Comparison of ENCODE assay signal across 23 cellular contexts in genomic region chr5:58739051-58739450, GRCh38.
A peak's percentile ranks its signal among the peaks of the same experiment; 100 is the strongest.
DNase-seq lines count a peak whose midpoint lies in the region; ATAC-seq, FAIRE-seq and TF ChIP-seq lines count a peak whose summit lies in the region.
"Had no signal": no experiment of that assay in that cellular context is flagged by ENCODE, and none has a peak within 500 bp of the region (broad histone marks: within the 10 kb centered on the region; RNA-seq: fewer than 3 reads in every experiment).

No MANE protein-coding gene starts in this region.

- H3K4me3 ChIP-seq in HepG2 (replicated peaks in 1 of 3; ENCODE audit: insufficient read depth in 1 of 3, low read depth in 2 of 3, low read length in 3 of 3) (no peak overlapping the region), right lobe of liver (no peak overlapping the region), K562 (no peak overlapping the region), pancreas (no peak overlapping the region)
- H3K4me3 ChIP-seq: BLaER1 had no signal

- intact Hi-C loops in HepG2 (cut with micrococcal nuclease; ENCODE audit: unreplicated experiment), result no loop called here
- intact Hi-C loops in right lobe of liver (cut with DNase I), result no loop called here
- intact Hi-C loops in K562 (cut with micrococcal nuclease), result no loop called here
- intact Hi-C loops in pancreas (cut with DNase I), result no loop called here

- H3K36me3 ChIP-seq in HepG2 (replicated peaks in 1 of 2; ENCODE audit: control insufficient read depth in 1 of 2, insufficient read depth in 2 of 2, low read length in 2 of 2) (no peaks in the 10 kb centered on the region), right lobe of liver (no peaks in the 10 kb centered on the region), K562 (ENCODE audit: control insufficient read depth, insufficient read depth, low read length) (no peaks in the 10 kb centered on the region), pancreas (no peaks in the 10 kb centered on the region)
- H3K36me3 ChIP-seq: BLaER1 had no signal

- no peak for TF ChIP-seq RAD21 in HepG2 (CRISPR knock-in tag; IDR thresholded peaks at IDR 0.05)
- no peak for TF ChIP-seq RAD21 in K562 (CRISPR knock-in tag; conservative IDR thresholded peaks at IDR 0.05 in 1 of 2, IDR thresholded peaks at IDR 0.05 in 1 of 2)

- in situ Hi-C loops in HepG2 (cut with HindIII; ENCODE audit: extremely low pct_ligation_motif_present, low pct_unique_long_range_greater_than_20kb), result no loop called here
- in situ Hi-C loops in K562 (cut with MboI), result no loop called here

- H3K4me1 ChIP-seq in HepG2 (ENCODE audit: insufficient read depth, low read length), result peaks cover 37% of the 10 kb centered on the region
- H3K4me1 ChIP-seq in right lobe of liver, result peaks cover 0 to 9% (median 4%) of the 10 kb centered on the region in 4 donors
- H3K4me1 ChIP-seq in K562 (replicated peaks in 1 of 2; ENCODE audit: control insufficient read depth in 2 of 2, insufficient read depth in 2 of 2, low read length in 2 of 2), result no peaks in the 10 kb centered on the region
- no peaks in the 10 kb centered on the region for H3K4me1 ChIP-seq in pancreas
- H3K4me1 ChIP-seq: BE2C, BLaER1 had no signal

- H3K79me2 ChIP-seq in HepG2 (ENCODE audit: insufficient read depth, low read length) (no peaks in the 10 kb centered on the region), K562 (ENCODE audit: control insufficient read depth, insufficient read depth, low read length) (no peaks in the 10 kb centered on the region)

- FAIRE-seq in HepG2 (lab: Jason Lieb, UNC) (no peak), K562 (lab: Jason Lieb, UNC) (no peak), pancreas (lab: Jason Lieb, UNC) (no peak)
- FAIRE-seq: GM12891, GM18507 had no signal

- DNase-seq in HepG2 (ENCODE audit: low spot score) (no peak), right lobe of liver (no peak), K562 (ENCODE audit: extremely low read depth in 1 of 4, low spot score in 3 of 4) (no peak), pancreas (no peak)
- DNase-seq in activated T-cell treated with anti-CD3 and anti-CD28 coated beads, Interleukin-2, amount 50 U/mL, for 48 hours, result no peak
- DNase-seq: ACHN; BE2C; C1 segment of cervical spinal cord; CD4-positive, alpha-beta memory T cell; CD4-positive, CD25-positive, alpha-beta regulatory T cell; CD8-positive, alpha-beta memory T cell; COR-L47; DMS 273 treated with DMSO at 0.1 percent for 48 hours; DMS153; DMS53; DMS79; DND-41; EL; GF-D8 had no signal

- no TSS peak for BruUV-seq in HepG2 (replicated peaks; lab: Mats Ljungman, UMichigan)
- no TSS peak for BruUV-seq in K562 (replicated peaks; lab: Mats Ljungman, UMichigan)

- no peak overlapping the region for H3K4me2 ChIP-seq in HepG2 (ENCODE audit: low read depth, low read length)
- H3K4me2 ChIP-seq in K562 (ENCODE audit: insufficient read depth, low read length), result no peak overlapping the region
- H3K4me2 ChIP-seq: BLaER1 had no signal

- H3K9ac ChIP-seq in HepG2 (ENCODE audit: insufficient read depth, low read depth, low read length) (no peak overlapping the region), K562 (ENCODE audit: insufficient read depth in 1 of 2, low read depth in 2 of 2, low read length in 2 of 2) (no peak overlapping the region)
- H3K9ac ChIP-seq: BLaER1 had no signal

- WGBS in HepG2 (ENCODE audit: low lambda C conversion rate), result 25% methylated on average over 2 of the region's 2 CpGs
- WGBS in right lobe of liver (ENCODE audit: insufficient coverage, low coverage, low lambda C conversion rate, missing lambda C conversion rate), result 67% methylated on average over 1 of the region's 2 CpGs
- WGBS in K562 (ENCODE audit: insufficient coverage, low coverage, missing lambda C conversion rate), result 4% methylated on average over 2 of the region's 2 CpGs
- WGBS in pancreas, 2 donors, result 67 to 72% methylated on average over 2 of the region's 2 CpGs

- H3K27ac ChIP-seq in HepG2 (ENCODE audit: extremely low read length, insufficient read depth, low read length), result no peak overlapping the region
- no peak overlapping the region for H3K27ac ChIP-seq in right lobe of liver
- H3K27ac ChIP-seq in K562 (ENCODE audit: extremely low read depth, low read depth, low read length), result no peak overlapping the region
- no peak overlapping the region for H3K27ac ChIP-seq in pancreas
- H3K27ac ChIP-seq: 22Rv1, BLaER1 had no signal

- POLR2A ChIA-PET in HepG2 (lab: Yijun Ruan, JAX), result no interaction called here
- POLR2A ChIA-PET in K562 (lab: Yijun Ruan, JAX), result no interaction called here

- ATAC-seq in HepG2 (no peak), right lobe of liver (no peak), K562 (no peak), pancreas (no peak)

- CTCF ChIA-PET in HepG2 (lab: Yijun Ruan, JAX; ENCODE audit: low intra/inter-chr PET ratio, low total read pairs), result no interaction called here
- CTCF ChIA-PET in K562 (lab: Yijun Ruan, JAX; ENCODE audit: low intra/inter-chr PET ratio), result no interaction called here

- no peak for TF ChIP-seq POLR2A in HepG2 (IDR thresholded peaks at IDR 0.05; ENCODE audit: insufficient read depth in 1 of 2, low read depth in 2 of 2, low read length in 2 of 2)
- no peak for TF ChIP-seq POLR2A in right lobe of liver (IDR thresholded peaks at IDR 0.05)
- TF ChIP-seq POLR2A in K562 (conservative IDR thresholded peaks at IDR 0.05), result no peak

- no peak overlapping the region for H2AFZ ChIP-seq in HepG2 (ENCODE audit: low read length)
- H2AFZ ChIP-seq in K562 (ENCODE audit: low read depth, low read length), result no peak overlapping the region

- H3K9me3 ChIP-seq in HepG2 (ENCODE audit: low read length) (no peaks in the 10 kb centered on the region), right lobe of liver (no peaks in the 10 kb centered on the region), K562 (replicated peaks; ENCODE audit: control insufficient read depth, insufficient read depth, low read depth, low read length) (no peaks in the 10 kb centered on the region), pancreas (no peaks in the 10 kb centered on the region)
- H3K9me3 ChIP-seq: BE2C, BLaER1 had no signal

- TF ChIP-seq CTCF in HepG2 (CRISPR knock-in tag; IDR thresholded peaks at IDR 0.05), result no peak
- TF ChIP-seq CTCF in right lobe of liver (IDR thresholded peaks at IDR 0.05), result no peak
- TF ChIP-seq CTCF in K562 (IDR thresholded peaks at IDR 0.05 in 2 of 3, conservative IDR thresholded peaks at IDR 0.05 in 1 of 3; ENCODE audit: insufficient read depth in 2 of 3, low read depth in 1 of 3, low read length in 3 of 3), result no peak
- no peak for TF ChIP-seq CTCF in pancreas (IDR thresholded peaks at IDR 0.05)

- no peaks in the 10 kb centered on the region for H3K9me1 ChIP-seq in K562 (ENCODE audit: control insufficient read depth, insufficient read depth, low read length)

- no peak for TF ChIP-seq EP300 in HepG2 (IDR thresholded peaks at IDR 0.05; ENCODE audit: low read depth in 2 of 2, low read length in 2 of 2)
- TF ChIP-seq EP300 in HepG2 (CRISPR knock-in tag; IDR thresholded peaks at IDR 0.05; ENCODE audit: borderline replicate concordance), result no peak
- TF ChIP-seq EP300 in K562 (IDR thresholded peaks at IDR 0.05; ENCODE audit: low read length), result no peak

- H4K20me1 ChIP-seq in HepG2 (ENCODE audit: insufficient read depth, low read length) (no peaks in the 10 kb centered on the region), K562 (replicated peaks; ENCODE audit: control insufficient read depth, insufficient read depth, low read length) (no peaks in the 10 kb centered on the region)
- H4K20me1 ChIP-seq: BLaER1 had no signal

- H3K27me3 ChIP-seq in HepG2 (ENCODE audit: control insufficient read depth in 1 of 2, insufficient read depth in 2 of 2, low read length in 2 of 2) (no peaks in the 10 kb centered on the region), right lobe of liver (no peaks in the 10 kb centered on the region), K562 (ENCODE audit: control insufficient read depth in 2 of 2, insufficient read depth in 2 of 2, low read length in 2 of 2) (no peaks in the 10 kb centered on the region), pancreas (no peaks in the 10 kb centered on the region)
- H3K27me3 ChIP-seq: BE2C, BLaER1 had no signal

TF ChIP-seq in HepG2, 621 proteins besides CTCF, POLR2A, EP300 and RAD21 (continues in another document):
- TF ChIP-seq MAFK (conservative IDR thresholded peaks at IDR 0.05 in 1 of 2, IDR thresholded peaks at IDR 0.05 in 1 of 2; ENCODE audit: low read length in 2 of 2) (peak; percentile 94 to 95), ZIK1 (CRISPR knock-in tag; IDR thresholded peaks at IDR 0.05; ENCODE audit: borderline replicate concordance, low read depth) (no peak), SRSF4 (IDR thresholded peaks at IDR 0.05; ENCODE audit: low read depth, low read length, poor library complexity, severe bottlenecking) (no peak), ZFP36 (IDR thresholded peaks at IDR 0.05; ENCODE audit: borderline replicate concordance, low read depth, low read length, partially characterized antibody) (no peak)

TF ChIP-seq in K562, 482 proteins besides CTCF, POLR2A, EP300 and RAD21:
- peak; percentile 26; the same call in 1 of the 2 replicates for TF ChIP-seq MAFF (IDR thresholded peaks at IDR 0.05; ENCODE audit: low read length)
- TF ChIP-seq ZNF644 (tag; IDR thresholded peaks at IDR 0.05; ENCODE audit: low read depth), result no peak
- no peak for TF ChIP-seq NUFIP1 (IDR thresholded peaks at IDR 0.05; ENCODE audit: partially characterized antibody)
- no peak for TF ChIP-seq BDP1 (IDR thresholded peaks at IDR 0.05; ENCODE audit: insufficient read depth, insufficient read length)
- TF ChIP-seq, protein P1, sequence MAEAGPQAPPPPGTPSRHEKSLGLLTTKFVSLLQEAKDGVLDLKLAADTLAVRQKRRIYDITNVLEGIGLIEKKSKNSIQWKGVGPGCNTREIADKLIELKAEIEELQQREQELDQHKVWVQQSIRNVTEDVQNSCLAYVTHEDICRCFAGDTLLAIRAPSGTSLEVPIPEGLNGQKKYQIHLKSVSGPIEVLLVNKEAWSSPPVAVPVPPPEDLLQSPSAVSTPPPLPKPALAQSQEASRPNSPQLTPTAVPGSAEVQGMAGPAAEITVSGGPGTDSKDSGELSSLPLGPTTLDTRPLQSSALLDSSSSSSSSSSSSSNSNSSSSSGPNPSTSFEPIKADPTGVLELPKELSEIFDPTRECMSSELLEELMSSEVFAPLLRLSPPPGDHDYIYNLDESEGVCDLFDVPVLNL (CRISPR knock-in tag; IDR thresholded peaks at IDR 0.05; ENCODE audit: low read depth), result no peak
- no peak for TF ChIP-seq SRSF3 (IDR thresholded peaks at IDR 0.05; ENCODE audit: insufficient read depth, low read length)
- 0 out of 2 replicates have a peak, but pooled peaks have one; percentile 25 for TF ChIP-seq MAFK (IDR thresholded peaks at IDR 0.05; ENCODE audit: low read length)
- 0 out of 2 replicates have a peak, but pooled peaks have one; percentile 15 for TF ChIP-seq MAFG (tag; conservative IDR thresholded peaks at IDR 0.05)
- no peak for TF ChIP-seq CGGBP1 (CRISPR knock-in tag; IDR thresholded peaks at IDR 0.05)
- no peak for TF ChIP-seq ZNF134 (CRISPR knock-in tag; conservative IDR thresholded peaks at IDR 0.05)

Comparison
In these comparisons a context has a peak if more than half of its experiments do, and no peak if none do; other contexts are left out.
1. Of the 241 proteins assayed by ChIP-seq in both HepG2 and K562: peak only in HepG2: none; only in K562: MAFG; in both: MAFF and MAFK; in neither: 238.